ENCODE assay signal across 7 cellular contexts in the genomic region with DNA sequence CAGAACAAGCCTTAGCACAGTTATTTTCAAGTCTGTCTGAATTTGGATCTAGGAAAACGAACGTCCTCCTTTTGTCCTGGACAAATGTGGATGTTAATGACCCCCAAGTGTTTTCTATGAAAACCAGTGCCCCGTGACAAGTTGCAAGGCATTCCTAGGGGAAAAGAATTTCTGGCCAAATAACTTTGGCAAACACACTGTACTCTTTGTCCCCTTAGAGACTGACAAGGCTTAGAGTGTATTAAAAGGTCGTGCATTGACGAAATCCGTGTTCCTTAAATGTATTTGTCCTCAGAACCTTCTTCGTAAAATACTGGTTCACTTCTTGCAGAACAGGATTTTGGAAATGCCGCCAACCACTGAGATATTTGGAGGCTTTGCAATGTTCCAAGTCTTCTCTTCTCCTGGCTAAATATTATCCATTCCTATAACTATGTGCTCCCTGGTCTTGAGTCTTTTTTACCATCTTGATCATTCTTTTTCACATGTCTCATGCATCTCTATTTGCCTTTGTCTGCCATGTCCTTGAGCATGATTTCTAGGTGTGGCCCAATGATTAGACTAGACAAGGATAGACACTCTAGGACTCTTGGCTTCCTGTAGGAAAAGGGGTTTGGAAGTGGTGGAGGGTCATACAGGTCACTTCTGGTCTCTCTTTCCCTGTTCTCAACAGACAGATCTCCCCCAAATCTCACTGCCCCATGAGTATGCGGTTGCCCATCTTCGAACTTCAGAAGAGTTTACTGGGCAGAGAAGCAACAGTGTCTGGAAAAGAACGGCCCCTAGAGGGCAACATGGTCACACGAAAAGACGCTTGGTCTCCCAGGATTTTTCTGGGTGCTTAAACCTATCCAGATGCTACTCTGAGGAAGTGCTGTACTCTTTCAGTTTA.
DNase-seq lines count a peak whose midpoint lies in the region; ATAC-seq, FAIRE-seq and TF ChIP-seq lines count a peak whose summit lies in the region.

No MANE protein-coding gene starts in this region.

- peak; percentile 34 for DNase-seq in Jurkat, Clone E6-1 (ENCODE audit: low read depth, low spot score)
- DNase-seq in RWPE2 (ENCODE audit: low spot score) (no peak), bronchial epithelial cell (ENCODE audit: low read depth) (peak; percentile 49), left lobe of liver (ENCODE audit: low spot score) (peak; percentile 46), substantia nigra (lab: John Stamatoyannopoulos, UW) (peak in 33 of 49 donors; percentile 0 to 59 (median 14))

- TF ChIP-seq CTCF in GM12872 (IDR thresholded peaks at IDR 0.05; ENCODE audit: insufficient read depth, low read depth, low read length) (peak; percentile 73), RWPE2 (IDR thresholded peaks at IDR 0.05; ENCODE audit: poor library complexity, severe bottlenecking) (peak; percentile 85), bronchial epithelial cell (IDR thresholded peaks at IDR 0.05; ENCODE audit: insufficient read depth, low read length, severe bottlenecking) (peak; percentile 80)

- H3K36me3 ChIP-seq in RWPE2 (ENCODE audit: low read depth) (no peaks in the 10 kb centered on the region), bronchial epithelial cell (ENCODE audit: control insufficient read depth, insufficient read depth, low read length) (no peaks in the 10 kb centered on the region)

- H3K27me3 ChIP-seq in RWPE2 (ENCODE audit: insufficient read depth, poor library complexity, severe bottlenecking) = no peaks in the 10 kb centered on the region
- H3K27me3 ChIP-seq in bronchial epithelial cell (ENCODE audit: control insufficient read depth, insufficient read depth, low read length) = no peaks in the 10 kb centered on the region

- no peak overlapping the region for H3K27ac ChIP-seq in RWPE2 (ENCODE audit: poor library complexity, severe bottlenecking)
- no peak overlapping the region for H3K27ac ChIP-seq in substantia nigra (ENCODE audit: low read depth, low read length, poor library complexity, severe bottlenecking)

- H3K4me3 ChIP-seq in Jurkat, Clone E6-1 (ENCODE audit: low read length) = no peak overlapping the region
- H3K4me3 ChIP-seq in RWPE2 (ENCODE audit: severe bottlenecking) = no peak overlapping the region
- no peak overlapping the region for H3K4me3 ChIP-seq in bronchial epithelial cell (ENCODE audit: low read depth, low read length)

- no peaks in the 10 kb centered on the region for H3K4me1 ChIP-seq in RWPE2 (ENCODE audit: insufficient read depth, poor library complexity, severe bottlenecking)

- H3K9me3 ChIP-seq in RWPE2 (ENCODE audit: severe bottlenecking) = no peaks in the 10 kb centered on the region

- ATAC-seq in GM21619 (IDR thresholded peaks at IDR 0.05; ENCODE audit: unreplicated experiment) = peak; percentile 94
- ATAC-seq in RWPE2 (ENCODE audit: low read depth) = peak; percentile 83
- ATAC-seq in left lobe of liver = peak; percentile 90

- peak; percentile 13 for FAIRE-seq in bronchial epithelial cell (lab: Jason Lieb, UNC)
